27 cellular contexts compared by ENCODE assay signal in genomic region chr9:12838546-12838945, GRCh38.
A peak's percentile ranks its signal among the peaks of the same experiment; 100 is the strongest.
DNase-seq lines count a peak whose midpoint lies in the region; ATAC-seq and TF ChIP-seq lines count a peak whose summit lies in the region.
"Had no signal": no experiment of that assay in that cellular context is flagged by ENCODE, and none has a peak within 500 bp of the region (broad histone marks: within the 10 kb centered on the region; RNA-seq: fewer than 3 reads in every experiment).

No MANE protein-coding gene starts in this region.

- H3K27me3 ChIP-seq in fibroblast of lung (ENCODE audit: control insufficient read depth, insufficient read depth, low read length) (no peaks in the 10 kb centered on the region), adrenal gland (no peaks in the 10 kb centered on the region)
- H3K27me3 ChIP-seq: BE2C, suprapubic skin had no signal

- intact Hi-C loops in adrenal gland (cut with DNase I), result no loop called here

- H3K4me2 ChIP-seq in fibroblast of lung (ENCODE audit: extremely low read depth, insufficient read depth, low read length), result no peak overlapping the region

- H2AFZ ChIP-seq in fibroblast of lung (ENCODE audit: low read length), result no peak overlapping the region

- no peaks in the 10 kb centered on the region for H3K79me2 ChIP-seq in fibroblast of lung (ENCODE audit: control insufficient read depth, insufficient read depth, low read length)

- peak; percentile 75 for DNase-seq in AG10803 (ENCODE audit: low read depth)
- peak; percentile 48 for DNase-seq in amniotic epithelial cell (ENCODE audit: low read depth)
- peak; percentile 35 to 50 for DNase-seq in fibroblast of lung (ENCODE audit: low read depth in 2 of 2)
- peak; percentile 49 for DNase-seq in myocyte (ENCODE audit: low read depth)
- no peak for DNase-seq in SKM-1 (lab: John Stamatoyannopoulos, UW; ENCODE audit: unreplicated experiment)
- no peak for DNase-seq in adrenal gland
- no peak for DNase-seq in OCI-M2 (lab: John Stamatoyannopoulos, UW; ENCODE audit: unreplicated experiment)
- DNase-seq: activated CD4-positive, alpha-beta T cell treated with anti-CD3 and anti-CD28 coated beads, Interleukin-2, amount 50 U/mL, for 1 hour; activated CD4-positive, CD25-positive, alpha-beta regulatory T cell; activated effector memory CD4-positive, alpha-beta T cell treated with anti-CD3 and anti-CD28 coated beads, Interleukin-2, amount 50 U/mL, for 16 hours; activated T-cell treated with anti-CD3 and anti-CD28 coated beads, Interleukin-2, amount 50 U/mL, for 24 hours; BE2C; CD8-positive, alpha-beta memory T cell; HFFc6; KBM-7; kidney; lower lobe of right lung; NCI-H1417 treated with DMSO at 0.1 percent for 48 hours; NCI-H2081; NCI-H226; NCI-H69; T-helper 17 cell had no signal

- no peak for ATAC-seq in HG02870 (IDR thresholded peaks at IDR 0.05; ENCODE audit: unreplicated experiment)
- ATAC-seq: lower lobe of right lung; Right ventricle myocardium inferior; SK-N-SH treated with all-trans-retinoic acid at 6 μM for 48 hours; stimulated activated memory B cell treated with anti-CD40 and anti-IgM and Interleukin-4, amounts not matched to agents 10 μg/mL and 1 μg/mL and 100 μg/mL, for 72 hours; T-helper 17 cell had no signal

- no peaks in the 10 kb centered on the region for H4K20me1 ChIP-seq in fibroblast of lung (ENCODE audit: control insufficient read depth, extremely low read depth, insufficient read depth, low read length)

- H3K27ac ChIP-seq in fibroblast of lung (ENCODE audit: insufficient read depth, low read length) (no peak overlapping the region), adrenal gland (no peak overlapping the region)
- H3K27ac ChIP-seq: lower lobe of right lung, suprapubic skin had no signal

- TF ChIP-seq POLR2A in adrenal gland (IDR thresholded peaks at IDR 0.05), result no peak

- H3K9me3 ChIP-seq in fibroblast of lung (ENCODE audit: control insufficient read depth, insufficient read depth, low read depth, low read length), result no peaks in the 10 kb centered on the region
- peaks cover 0 to 6% (median 0%) of the 10 kb centered on the region in 3 donors for H3K9me3 ChIP-seq in adrenal gland (replicated peaks in 1 of 3)
- H3K9me3 ChIP-seq: BE2C, suprapubic skin had no signal

- H3K4me1 ChIP-seq in fibroblast of lung (ENCODE audit: control insufficient read depth, extremely low read depth, insufficient read depth, low read length), result no peaks in the 10 kb centered on the region
- no peaks in the 10 kb centered on the region for H3K4me1 ChIP-seq in adrenal gland (replicated peaks in 1 of 2)
- H3K4me1 ChIP-seq: BE2C, lower lobe of right lung, suprapubic skin had no signal

- TF ChIP-seq CTCF in AG10803 (conservative IDR thresholded peaks at IDR 0.05; ENCODE audit: low read length), result no peak
- no peak for TF ChIP-seq CTCF in fibroblast of lung (conservative IDR thresholded peaks at IDR 0.05 in 1 of 2, IDR thresholded peaks at IDR 0.05 in 1 of 2; ENCODE audit: low read depth in 1 of 2, low read length in 2 of 2)
- no peak for TF ChIP-seq CTCF in adrenal gland (IDR thresholded peaks at IDR 0.05)

- H3K36me3 ChIP-seq in fibroblast of lung (ENCODE audit: control insufficient read depth, insufficient read depth, low read length) (no peaks in the 10 kb centered on the region), adrenal gland (replicated peaks in 1 of 2) (no peaks in the 10 kb centered on the region)
- H3K36me3 ChIP-seq: BE2C, lower lobe of right lung, suprapubic skin had no signal

- H3K9ac ChIP-seq in fibroblast of lung (ENCODE audit: insufficient read depth, low read length), result no peak overlapping the region

- no peak overlapping the region for H3K4me3 ChIP-seq in AG10803 (ENCODE audit: low read length)
- no peak overlapping the region for H3K4me3 ChIP-seq in fibroblast of lung (replicated peaks in 1 of 4; ENCODE audit: control extremely low read depth in 1 of 4, insufficient read depth in 1 of 4, low read depth in 3 of 4, low read length in 4 of 4)
- no peak overlapping the region for H3K4me3 ChIP-seq in adrenal gland
- H3K4me3 ChIP-seq: lower lobe of right lung, suprapubic skin had no signal

Comparison
In these comparisons a context has a peak if more than half of its experiments do, and no peak if none do; other contexts are left out.
1. DNase-seq: peak in AG10803 (single experiment), amniotic epithelial cell (single experiment), fibroblast of lung (2 of 2) and myocyte (single experiment); none in SKM-1 (single experiment), adrenal gland (0 of 7) and OCI-M2 (single experiment).